In the genomic region with DNA sequence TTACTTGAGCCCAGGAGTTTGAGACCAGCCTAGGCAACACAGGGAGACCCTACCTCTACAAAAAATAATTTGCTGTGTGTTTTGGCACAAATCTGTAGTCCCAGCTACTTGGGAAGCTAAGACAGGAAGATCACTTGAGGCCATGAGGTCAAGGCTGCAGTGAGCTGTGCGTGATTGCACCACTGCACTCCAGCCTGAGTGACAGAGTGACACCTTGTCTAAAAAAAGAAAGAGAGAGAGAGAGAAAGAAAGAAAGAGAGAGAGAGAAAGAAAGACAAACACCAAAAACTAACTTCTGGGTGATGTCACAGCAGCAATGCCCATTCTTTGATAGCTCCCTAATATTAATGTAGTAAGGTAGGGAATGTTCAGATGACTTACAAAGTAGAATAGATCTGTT, we compare ENCODE assay signal across 1 cellular context.
TF ChIP-seq lines count a peak whose summit lies in the region.

No MANE protein-coding gene starts in this region.

TF ChIP-seq in IMR-90, 13 proteins besides CTCF, POLR2A, EP300 and RAD21:
- no peak for TF ChIP-seq MXI1 (IDR thresholded peaks at IDR 0.05; ENCODE audit: borderline replicate concordance, low read depth, low read length)
- TF ChIP-seq CHD1 (IDR thresholded peaks at IDR 0.05; ENCODE audit: low read depth, low read length) = no peak
- no peak for TF ChIP-seq SMC3 (IDR thresholded peaks at IDR 0.05; ENCODE audit: low read depth, low read length)
- no peak for TF ChIP-seq FOS (IDR thresholded peaks at IDR 0.05; ENCODE audit: low read depth, low read length)
- TF ChIP-seq CEBPB (IDR thresholded peaks at IDR 0.05; ENCODE audit: low read depth, low read length) = no peak
- TF ChIP-seq RCOR1 (IDR thresholded peaks at IDR 0.05; ENCODE audit: insufficient replicate concordance, low read length) = no peak
- TF ChIP-seq RFX5 (IDR thresholded peaks at IDR 0.05; ENCODE audit: low read depth, low read length) = no peak
- no peak for TF ChIP-seq MAZ (IDR thresholded peaks at IDR 0.05; ENCODE audit: borderline replicate concordance, low read depth, low read length)
- TF ChIP-seq MAFK (IDR thresholded peaks at IDR 0.05; ENCODE audit: low read depth, low read length) = no peak
